29 cellular contexts compared by ENCODE assay signal in genomic region chr10:129935102-129935860, GRCh38. TPM values are rescaled to one million over a fixed set of nuclear protein-coding genes. Genes with fewer than 3 reads are reported as not detected.
"Had no signal": no experiment of that assay in that cellular context is flagged by ENCODE, and none has a peak within 500 bp of the region (broad histone marks: within the 10 kb centered on the region; RNA-seq: fewer than 3 reads in every experiment).

No MANE protein-coding gene starts in this region.

- H3K27ac Mint-ChIP-seq: activated B cell treated with CpG ODN at 0.5 μM for 24 hours; activated CD8-positive, alpha-beta memory T cell treated with anti-CD3 and anti-CD28 coated beads, Interleukin-2, amount 10 ng/mL, durations not matched to agents 7 days and 5 days; activated CD8-positive, alpha-beta T cell treated with anti-CD3 and anti-CD28 coated beads, Interleukin-2, amount 10 ng/mL, durations not matched to agents 7 days and 5 days; activated naive CD4-positive, alpha-beta T cell treated with anti-CD3 and anti-CD28 coated beads for 36 hours; activated T-cell treated with anti-CD3 and anti-CD28 coated beads, Interleukin-2, amount 50 U/mL, for 72 hours; effector memory CD8-positive, alpha-beta T cell; natural killer cell treated with Interleukin-12 subunit alpha and Interleukin-12 subunit beta and Interleukin-15 and Interleukin-18, amount 100 ng/mL, for 72 hours; stimulated activated naive CD8-positive, alpha-beta T cell treated with anti-CD3 and anti-CD28 coated beads, Interleukin-15, Interleukin-2, amounts not matched to agents 100 ng/mL and 50 ng/mL, for 24 hours; T-helper 2 cell treated with Interferon-gamma antibody and Interleukin-4, amounts not matched to agents 5 μg/mL and 100 μg/mL, for 36 hours; type B pancreatic cell had no signal

- H3K27me3 Mint-ChIP-seq: activated CD8-positive, alpha-beta memory T cell treated with anti-CD3 and anti-CD28 coated beads, Interleukin-2, amount 10 ng/mL, durations not matched to agents 7 days and 5 days had no signal

- ATAC-seq: activated CD8-positive, alpha-beta memory T cell treated with anti-CD3 and anti-CD28 coated beads, Interleukin-2, amount 10 ng/mL, durations not matched to agents 7 days and 5 days; activated CD8-positive, alpha-beta T cell treated with anti-CD3 and anti-CD28 coated beads, Interleukin-2, amount 10 ng/mL, durations not matched to agents 7 days and 5 days; activated T-cell treated with anti-CD3 and anti-CD28 coated beads, Interleukin-2, amount 50 U/mL, for 72 hours; effector memory CD8-positive, alpha-beta T cell; gastroesophageal sphincter; left colon; mucosa of descending colon; pancreas; psoas muscle; stimulated activated effector memory CD8-positive, alpha-beta T cell treated with anti-CD3 and anti-CD28 coated beads, Interleukin-12 subunit alpha, Interleukin-12 subunit beta, amount 100 ng/mL, for 72 hours had no signal

- H3K9me3 Mint-ChIP-seq: activated B cell treated with CpG ODN at 0.5 μM for 24 hours; activated naive CD4-positive, alpha-beta T cell treated with anti-CD3 and anti-CD28 coated beads for 36 hours; activated T-cell treated with anti-CD3 and anti-CD28 coated beads, Interleukin-2, amount 50 U/mL, for 72 hours; effector memory CD8-positive, alpha-beta T cell; natural killer cell treated with Interleukin-12 subunit alpha and Interleukin-12 subunit beta and Interleukin-15 and Interleukin-18, amount 100 ng/mL, for 72 hours; stimulated activated effector memory CD8-positive, alpha-beta T cell treated with anti-CD3 and anti-CD28 coated beads, Interleukin-12 subunit alpha, Interleukin-12 subunit beta, amount 100 ng/mL, for 72 hours; stimulated activated naive CD8-positive, alpha-beta T cell treated with anti-CD3 and anti-CD28 coated beads, Interleukin-15, Interleukin-2, amounts not matched to agents 100 ng/mL and 50 ng/mL, for 24 hours; T-helper 2 cell treated with Interferon-gamma antibody and Interleukin-4, amounts not matched to agents 5 μg/mL and 100 μg/mL, for 36 hours; type B pancreatic cell had no signal

- H3K4me1 ChIP-seq: gastroesophageal sphincter, pancreas, vagina had no signal

- H3K27me3 ChIP-seq: brain microvascular endothelial cell, pancreas, vagina had no signal

- H3K27ac ChIP-seq: brain microvascular endothelial cell, gastroesophageal sphincter, pancreas, psoas muscle, vagina had no signal

- H3K4me3 ChIP-seq: gastroesophageal sphincter, lung, mucosa of descending colon, pancreas, psoas muscle, vagina had no signal

- H3K36me3 Mint-ChIP-seq: activated CD8-positive, alpha-beta memory T cell treated with anti-CD3 and anti-CD28 coated beads, Interleukin-2, amount 10 ng/mL, durations not matched to agents 7 days and 5 days; natural killer cell treated with Interleukin-12 subunit alpha and Interleukin-12 subunit beta and Interleukin-15 and Interleukin-18, amount 100 ng/mL, for 72 hours; stimulated activated effector memory CD8-positive, alpha-beta T cell treated with anti-CD3 and anti-CD28 coated beads, Interleukin-12 subunit alpha, Interleukin-12 subunit beta, amount 100 ng/mL, for 72 hours; type B pancreatic cell had no signal

- H3K4me1 Mint-ChIP-seq: activated B cell treated with CpG ODN at 0.5 μM for 24 hours; activated CD8-positive, alpha-beta memory T cell treated with anti-CD3 and anti-CD28 coated beads, Interleukin-2, amount 10 ng/mL, durations not matched to agents 7 days and 5 days; stimulated activated effector memory CD8-positive, alpha-beta T cell treated with anti-CD3 and anti-CD28 coated beads, Interleukin-12 subunit alpha, Interleukin-12 subunit beta, amount 100 ng/mL, for 72 hours had no signal

- DNase-seq: activated B cell treated with CpG ODN at 0.5 μM for 24 hours; activated CD8-positive, alpha-beta memory T cell treated with anti-CD3 and anti-CD28 coated beads, Interleukin-2, amount 10 ng/mL, durations not matched to agents 7 days and 5 days; activated CD8-positive, alpha-beta T cell treated with anti-CD3 and anti-CD28 coated beads, Interleukin-2, amount 10 ng/mL, durations not matched to agents 7 days and 5 days; activated naive CD4-positive, alpha-beta T cell treated with anti-CD3 and anti-CD28 coated beads for 36 hours; activated T-cell treated with anti-CD3 and anti-CD28 coated beads, Interleukin-2, amount 50 U/mL, for 72 hours; amniotic stem cell; brain microvascular endothelial cell; caudate nucleus; cortex of kidney; effector memory CD8-positive, alpha-beta T cell; hippocampal formation; left colon; mesendoderm; stimulated activated CD4-positive, alpha-beta T cell treated with anti-CD3 and anti-CD28 coated beads, Interleukin-12 subunit alpha, Interleukin-12 subunit beta, amount 100 ng/mL, for 4 hours; stimulated activated CD4-positive, alpha-beta T cell treated with anti-CD3 and anti-CD28 coated beads, Interleukin-4, amount 100 ng/mL, for 1 hour; substantia nigra; T-helper 1 cell had no signal

- H3K9me3 ChIP-seq: gastroesophageal sphincter, mucosa of descending colon, pancreas, psoas muscle, vagina had no signal

- H3K4me3 Mint-ChIP-seq: activated B cell treated with CpG ODN at 0.5 μM for 24 hours; activated CD8-positive, alpha-beta memory T cell treated with anti-CD3 and anti-CD28 coated beads, Interleukin-2, amount 10 ng/mL, durations not matched to agents 7 days and 5 days; activated CD8-positive, alpha-beta T cell treated with anti-CD3 and anti-CD28 coated beads, Interleukin-2, amount 10 ng/mL, durations not matched to agents 7 days and 5 days; activated naive CD4-positive, alpha-beta T cell treated with anti-CD3 and anti-CD28 coated beads for 36 hours; activated T-cell treated with anti-CD3 and anti-CD28 coated beads, Interleukin-2, amount 50 U/mL, for 72 hours; effector memory CD8-positive, alpha-beta T cell; natural killer cell treated with Interleukin-12 subunit alpha and Interleukin-12 subunit beta and Interleukin-15 and Interleukin-18, amount 100 ng/mL, for 72 hours; stimulated activated effector memory CD8-positive, alpha-beta T cell treated with anti-CD3 and anti-CD28 coated beads, Interleukin-12 subunit alpha, Interleukin-12 subunit beta, amount 100 ng/mL, for 72 hours; stimulated activated naive CD8-positive, alpha-beta T cell treated with anti-CD3 and anti-CD28 coated beads, Interleukin-15, Interleukin-2, amounts not matched to agents 100 ng/mL and 50 ng/mL, for 24 hours; T-helper 2 cell treated with Interferon-gamma antibody and Interleukin-4, amounts not matched to agents 5 μg/mL and 100 μg/mL, for 36 hours; type B pancreatic cell had no signal

- H3K36me3 ChIP-seq: brain microvascular endothelial cell, gastroesophageal sphincter, pancreas, vagina had no signal

RNA-seq across cellular contexts. Expression of gene EBF3, which starts 28.8 kb away (rescaled TPM):
- total RNA-seq: activated B cell treated with CpG ODN at 0.5 μM for 24 hours; activated CD8-positive, alpha-beta memory T cell treated with anti-CD3 and anti-CD28 coated beads, Interleukin-2, amount 10 ng/mL, durations not matched to agents 7 days and 5 days; activated CD8-positive, alpha-beta T cell treated with anti-CD3 and anti-CD28 coated beads, Interleukin-2, amount 10 ng/mL, durations not matched to agents 7 days and 5 days; activated naive CD4-positive, alpha-beta T cell treated with anti-CD3 and anti-CD28 coated beads for 36 hours; activated T-cell treated with anti-CD3 and anti-CD28 coated beads, Interleukin-2, amount 50 U/mL, for 72 hours; chondrocyte; natural killer cell treated with Interleukin-12 subunit alpha and Interleukin-12 subunit beta and Interleukin-15 and Interleukin-18, amount 100 ng/mL, for 72 hours had no signal
